8 cellular contexts compared by ENCODE assay signal in genomic region chr4:139734875-139735380, GRCh38.
DNase-seq lines count a peak whose midpoint lies in the region; ATAC-seq lines count a peak whose summit lies in the region.

No MANE protein-coding gene starts in this region.

- no peaks in the 10 kb centered on the region for H3K9me3 Mint-ChIP-seq in activated T-cell treated with anti-CD3 and anti-CD28 coated beads, Interleukin-2, amount 50 U/mL, for 24 hours

- H3K27me3 Mint-ChIP-seq in activated T-cell treated with anti-CD3 and anti-CD28 coated beads, Interleukin-2, amount 50 U/mL, for 24 hours, result peaks cover 50% of the 10 kb centered on the region

- peaks cover 4% of the 10 kb centered on the region for H3K27me3 ChIP-seq in mononuclear cell (ENCODE audit: insufficient read depth, low read length)

- peaks cover 48% of the 10 kb centered on the region for H3K4me1 ChIP-seq in mononuclear cell (ENCODE audit: insufficient read depth, low read length)

- H3K4me3 Mint-ChIP-seq in activated T-cell treated with anti-CD3 and anti-CD28 coated beads, Interleukin-2, amount 50 U/mL, for 24 hours, result peak overlapping the region; percentile 65

- no peak overlapping the region for H3K27ac Mint-ChIP-seq in activated T-cell treated with anti-CD3 and anti-CD28 coated beads, Interleukin-2, amount 50 U/mL, for 24 hours

- H3K36me3 Mint-ChIP-seq in activated T-cell treated with anti-CD3 and anti-CD28 coated beads, Interleukin-2, amount 50 U/mL, for 24 hours (ENCODE audit: low read depth), result no peaks in the 10 kb centered on the region

- peaks cover 18% of the 10 kb centered on the region for H3K4me1 Mint-ChIP-seq in activated T-cell treated with anti-CD3 and anti-CD28 coated beads, Interleukin-2, amount 50 U/mL, for 24 hours (ENCODE audit: low read depth)

- H3K9me3 ChIP-seq in mononuclear cell (ENCODE audit: low read depth, low read length), result no peaks in the 10 kb centered on the region

- peak overlapping the region; percentile 27 for H3K4me3 ChIP-seq in mononuclear cell (ENCODE audit: low read length)

- DNase-seq in 8988T, result peak; percentile 86
- DNase-seq in HS-5 (ENCODE audit: low read depth), result peak; percentile 18
- DNase-seq in NOMO-1 treated with DMSO at 0.1 percent for 48 hours (lab: John Stamatoyannopoulos, UW; ENCODE audit: unreplicated experiment), result peak; percentile 63
- peak; percentile 76 for DNase-seq in activated T-cell treated with anti-CD3 and anti-CD28 coated beads, Interleukin-2, amount 50 U/mL, for 24 hours
- peak; percentile 34 for DNase-seq in stimulated activated CD8-positive, alpha-beta memory T cell treated with anti-CD3 and anti-CD28 coated beads, Interleukin-4, amount 100 ng/mL, for 24 hours (ENCODE audit: low read depth)

- peak; percentile 78 for ATAC-seq in GM18868 (IDR thresholded peaks at IDR 0.05; ENCODE audit: unreplicated experiment)
- peak; percentile 90 for ATAC-seq in esophagus mucosa

Comparison
In these comparisons a context has a peak if more than half of its experiments do, and no peak if none do; other contexts are left out.
1. Peak in every context shown above with its lines: DNase-seq, ATAC-seq and H3K4me3 ChIP-seq.
2. DNase-seq: peak in every context shown above with its lines; median percentile 86 in 8988T; 76 in activated T-cell treated with anti-CD3 and anti-CD28 coated beads, Interleukin-2, amount 50 U/mL, for 24 hours; 63 in NOMO-1 treated with DMSO at 0.1 percent for 48 hours; 34 in stimulated activated CD8-positive, alpha-beta memory T cell treated with anti-CD3 and anti-CD28 coated beads, Interleukin-4, amount 100 ng/mL, for 24 hours; 18 in HS-5.